In genomic region chr1:81510701-81511100, GRCh38 we compare ENCODE assay signal across 18 cellular contexts.
A peak's percentile ranks its signal among the peaks of the same experiment; 100 is the strongest.
DNase-seq lines count a peak whose midpoint lies in the region; ATAC-seq, FAIRE-seq and TF ChIP-seq lines count a peak whose summit lies in the region.
"Had no signal": no experiment of that assay in that cellular context is flagged by ENCODE, and none has a peak within 500 bp of the region (broad histone marks: within the 10 kb centered on the region; RNA-seq: fewer than 3 reads in every experiment).

No MANE protein-coding gene starts in this region.

- peak overlapping the region; percentile 8 for H3K4me2 ChIP-seq in keratinocyte (ENCODE audit: control insufficient read depth, extremely low read depth, insufficient read depth, low read depth, low read length)
- H3K4me2 ChIP-seq: GM23338 had no signal

- dilution Hi-C loops in keratinocyte (cut with MboI; ENCODE audit: extremely low pct_ligation_motif_present, low sequenced_read_pairs) = no loop called here

- H3K36me3 ChIP-seq in esophagus muscularis mucosa (no peaks in the 10 kb centered on the region), keratinocyte (ENCODE audit: control insufficient read depth in 2 of 2, extremely low read depth in 1 of 2, insufficient read depth in 2 of 2, low read length in 2 of 2) (no peaks in the 10 kb centered on the region), mucosa of descending colon (ENCODE audit: low read depth) (no peaks in the 10 kb centered on the region)

- intact Hi-C loops in esophagus muscularis mucosa (cut with DNase I) (no loop called here), mucosa of descending colon (cut with DNase I, micrococcal nuclease) (loop anchor here in 1 of 2 donors (2.0 kb wide), 1 partner anchor 78 kb away; no protein-coding TSS in a partner anchor)

- no peaks in the 10 kb centered on the region for H3K79me2 ChIP-seq in keratinocyte (ENCODE audit: control insufficient read depth, insufficient read depth, low read length)

- H3K9ac ChIP-seq in keratinocyte (ENCODE audit: control insufficient read depth, extremely low read depth, insufficient read depth, low read length) = no peak overlapping the region

- no peak for TF ChIP-seq POLR2A in esophagus muscularis mucosa (IDR thresholded peaks at IDR 0.05; ENCODE audit: low read depth)

- H3K4me3 ChIP-seq in epithelial cell of esophagus (ENCODE audit: low read length) (no peak overlapping the region), esophagus muscularis mucosa (no peak overlapping the region), keratinocyte (ENCODE audit: control insufficient read depth in 2 of 3, extremely low read depth in 1 of 3, insufficient read depth in 2 of 3, low read depth in 1 of 3, low read length in 3 of 3) (no peak overlapping the region), mucosa of descending colon (no peak overlapping the region)
- H3K4me3 ChIP-seq: GM23338 had no signal

- H3K27me3 ChIP-seq in esophagus muscularis mucosa (no peaks in the 10 kb centered on the region), keratinocyte (ENCODE audit: control insufficient read depth, extremely low read depth, insufficient read depth, low read length) (no peaks in the 10 kb centered on the region)

- H3K27ac ChIP-seq in esophagus muscularis mucosa (replicated peaks in 1 of 4) (peak overlapping the region; percentile 13 to 62 (median 45)), keratinocyte (ENCODE audit: control insufficient read depth, insufficient read depth, low read length) (no peak overlapping the region)

- H2AFZ ChIP-seq in keratinocyte (ENCODE audit: control insufficient read depth, low read length) = no peak overlapping the region
- H2AFZ ChIP-seq: GM23338 had no signal

- DNase-seq in epithelial cell of esophagus (ENCODE audit: low read depth) (peak; percentile 53), esophagus muscularis mucosa (ENCODE audit: extremely low spot score) (no peak), keratinocyte (ENCODE audit: low read depth, low spot score) (no peak), MV-4-11 (lab: John Stamatoyannopoulos, UW) (no peak), mucosa of descending colon (no peak)
- DNase-seq: C1 segment of cervical spinal cord; Calu3; CD4-positive, alpha-beta memory T cell; COR-L47; DMS53; DMS79 treated with DMSO at 0.1 percent for 48 hours; GF-D8; H9 had no signal

- H3K9me1 ChIP-seq in keratinocyte (ENCODE audit: control insufficient read depth, extremely low read depth, insufficient read depth, low read length) = no peaks in the 10 kb centered on the region

- TF ChIP-seq CTCF in epithelial cell of esophagus (IDR thresholded peaks at IDR 0.05; ENCODE audit: insufficient read depth, low read depth, low read length, missing control alignments) = peak; percentile 15
- no peak for TF ChIP-seq CTCF in esophagus muscularis mucosa (IDR thresholded peaks at IDR 0.05)
- no peak for TF ChIP-seq CTCF in keratinocyte (optimal IDR thresholded peaks at IDR 0.05 in 1 of 3, IDR thresholded peaks at IDR 0.05 in 1 of 3, conservative IDR thresholded peaks at IDR 0.05 in 1 of 3; ENCODE audit: extremely low read depth in 1 of 3, insufficient read depth in 2 of 3, low read length in 3 of 3)
- TF ChIP-seq CTCF in mucosa of descending colon (IDR thresholded peaks at IDR 0.05) = no peak

- TF ChIP-seq EP300 in esophagus muscularis mucosa (IDR thresholded peaks at IDR 0.05) = no peak

- H3K9me3 ChIP-seq in esophagus muscularis mucosa (no peaks in the 10 kb centered on the region), keratinocyte (ENCODE audit: control insufficient read depth, low read depth, low read length) (no peaks in the 10 kb centered on the region), mucosa of descending colon (no peaks in the 10 kb centered on the region)

- no peak for FAIRE-seq in keratinocyte (lab: Jason Lieb, UNC)
- FAIRE-seq: GM12891, GM18507 had no signal

- H3K4me1 ChIP-seq in esophagus muscularis mucosa (peaks cover 8 to 50% (median 44%) of the 10 kb centered on the region in 4 donors), keratinocyte (ENCODE audit: control insufficient read depth, extremely low read depth, insufficient read depth, low read length) (peaks cover 17% of the 10 kb centered on the region), mucosa of descending colon (ENCODE audit: low read depth) (no peaks in the 10 kb centered on the region)

- ATAC-seq in mucosa of descending colon = no peak
- ATAC-seq in HG03521 (IDR thresholded peaks at IDR 0.05; ENCODE audit: unreplicated experiment) = no peak
- ATAC-seq: GM23338, HCT116 had no signal

- no peaks in the 10 kb centered on the region for H4K20me1 ChIP-seq in keratinocyte (ENCODE audit: control insufficient read depth, extremely low read depth, insufficient read depth, low read length)

- WGBS in esophagus muscularis mucosa = 70% methylated on average over 3 of the region's 3 CpGs
